ENCODE assay signal across 1 cellular context in genomic region chr5:68080282-68081050, GRCh38.
TF ChIP-seq lines count a peak whose summit lies in the region.

No MANE protein-coding gene starts in this region.

TF ChIP-seq in HepG2, 621 proteins besides CTCF, POLR2A, EP300 and RAD21 (continued from another document):
- TF ChIP-seq E2F2 (CRISPR knock-in tag; IDR thresholded peaks at IDR 0.05; ENCODE audit: borderline replicate concordance), result no peak
- TF ChIP-seq ZNF431 (CRISPR knock-in tag; IDR thresholded peaks at IDR 0.05; ENCODE audit: borderline replicate concordance, low read depth), result no peak
- TF ChIP-seq AGO2 (optimal IDR thresholded peaks at IDR 0.05; ENCODE audit: low read depth, low read length), result no peak
- no peak for TF ChIP-seq JUN (CRISPR knock-in tag; IDR thresholded peaks at IDR 0.05)
- TF ChIP-seq MATR3 (CRISPR knock-in tag; IDR thresholded peaks at IDR 0.05), result no peak
- TF ChIP-seq NCOA1 (CRISPR knock-in tag; IDR thresholded peaks at IDR 0.05), result no peak
- peak; percentile 84 for TF ChIP-seq HNF1A (IDR thresholded peaks at IDR 0.05; ENCODE audit: low read depth)
- peak; percentile 94 for TF ChIP-seq HNF1A (CRISPR knock-in tag; IDR thresholded peaks at IDR 0.05; ENCODE audit: borderline replicate concordance)
- no peak for TF ChIP-seq ZBTB8A (CRISPR knock-in tag; IDR thresholded peaks at IDR 0.05; ENCODE audit: borderline replicate concordance, low read depth)
- TF ChIP-seq AGO1 (IDR thresholded peaks at IDR 0.05; ENCODE audit: low read depth, low read length, poor library complexity, severe bottlenecking), result no peak
- no peak for TF ChIP-seq HES4 (CRISPR knock-in tag; IDR thresholded peaks at IDR 0.05; ENCODE audit: borderline replicate concordance)
- TF ChIP-seq ZNF570 (CRISPR knock-in tag; IDR thresholded peaks at IDR 0.05; ENCODE audit: borderline replicate concordance), result no peak
- no peak for TF ChIP-seq ZNF672 (CRISPR knock-in tag; IDR thresholded peaks at IDR 0.05)
- TF ChIP-seq JDP2 (CRISPR knock-in tag; IDR thresholded peaks at IDR 0.05; ENCODE audit: borderline replicate concordance), result no peak
- peak; percentile 74; the same call in 1 of the 2 replicates for TF ChIP-seq CEBPB (IDR thresholded peaks at IDR 0.05; ENCODE audit: borderline replicate concordance, low read depth, low read length)
- TF ChIP-seq ZFY (CRISPR knock-in tag; IDR thresholded peaks at IDR 0.05), result no peak
- TF ChIP-seq, protein P1, sequence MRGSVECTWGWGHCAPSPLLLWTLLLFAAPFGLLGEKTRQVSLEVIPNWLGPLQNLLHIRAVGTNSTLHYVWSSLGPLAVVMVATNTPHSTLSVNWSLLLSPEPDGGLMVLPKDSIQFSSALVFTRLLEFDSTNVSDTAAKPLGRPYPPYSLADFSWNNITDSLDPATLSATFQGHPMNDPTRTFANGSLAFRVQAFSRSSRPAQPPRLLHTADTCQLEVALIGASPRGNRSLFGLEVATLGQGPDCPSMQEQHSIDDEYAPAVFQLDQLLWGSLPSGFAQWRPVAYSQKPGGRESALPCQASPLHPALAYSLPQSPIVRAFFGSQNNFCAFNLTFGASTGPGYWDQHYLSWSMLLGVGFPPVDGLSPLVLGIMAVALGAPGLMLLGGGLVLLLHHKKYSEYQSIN (CRISPR knock-in tag; IDR thresholded peaks at IDR 0.05; ENCODE audit: borderline replicate concordance), result no peak
- 0 out of 2 replicates have a peak, but pooled peaks have one; percentile 26 for TF ChIP-seq MED13 (CRISPR knock-in tag; IDR thresholded peaks at IDR 0.05)
- TF ChIP-seq CENPX (CRISPR knock-in tag; IDR thresholded peaks at IDR 0.05), result no peak
- TF ChIP-seq ZNF10 (CRISPR knock-in tag; IDR thresholded peaks at IDR 0.05; ENCODE audit: borderline replicate concordance, low read depth), result no peak
- TF ChIP-seq TEAD3 (CRISPR knock-in tag; optimal IDR thresholded peaks at IDR 0.05; ENCODE audit: borderline replicate concordance), result no peak
- TF ChIP-seq NFYC (CRISPR knock-in tag; IDR thresholded peaks at IDR 0.05), result no peak
- TF ChIP-seq, protein P2, sequence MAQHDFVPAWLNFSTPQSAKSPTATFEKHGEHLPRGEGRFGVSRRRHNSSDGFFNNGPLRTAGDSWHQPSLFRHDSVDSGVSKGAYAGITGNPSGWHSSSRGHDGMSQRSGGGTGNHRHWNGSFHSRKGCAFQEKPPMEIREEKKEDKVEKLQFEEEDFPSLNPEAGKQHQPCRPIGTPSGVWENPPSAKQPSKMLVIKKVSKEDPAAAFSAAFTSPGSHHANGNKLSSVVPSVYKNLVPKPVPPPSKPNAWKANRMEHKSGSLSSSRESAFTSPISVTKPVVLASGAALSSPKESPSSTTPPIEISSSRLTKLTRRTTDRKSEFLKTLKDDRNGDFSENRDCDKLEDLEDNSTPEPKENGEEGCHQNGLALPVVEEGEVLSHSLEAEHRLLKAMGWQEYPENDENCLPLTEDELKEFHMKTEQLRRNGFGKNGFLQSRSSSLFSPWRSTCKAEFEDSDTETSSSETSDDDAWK (CRISPR knock-in tag; IDR thresholded peaks at IDR 0.05), result no peak
- no peak for TF ChIP-seq ZNF207 (IDR thresholded peaks at IDR 0.05; ENCODE audit: borderline replicate concordance)
- no peak for TF ChIP-seq ARNT2 (CRISPR knock-in tag; IDR thresholded peaks at IDR 0.05; ENCODE audit: low read depth)
- TF ChIP-seq MBNL3 (CRISPR knock-in tag; conservative IDR thresholded peaks at IDR 0.05), result no peak
- TF ChIP-seq ARHGAP35 (CRISPR knock-in tag; IDR thresholded peaks at IDR 0.05; ENCODE audit: borderline replicate concordance), result no peak
- no peak for TF ChIP-seq THAP8 (CRISPR knock-in tag; IDR thresholded peaks at IDR 0.05; ENCODE audit: borderline replicate concordance)
- no peak for TF ChIP-seq ZNF569 (CRISPR knock-in tag; IDR thresholded peaks at IDR 0.05; ENCODE audit: borderline replicate concordance)
TF ChIP-seq in HepG2: peak in this region for 128.
